ENCODE assay signal across 17 cellular contexts in the genomic region with DNA sequence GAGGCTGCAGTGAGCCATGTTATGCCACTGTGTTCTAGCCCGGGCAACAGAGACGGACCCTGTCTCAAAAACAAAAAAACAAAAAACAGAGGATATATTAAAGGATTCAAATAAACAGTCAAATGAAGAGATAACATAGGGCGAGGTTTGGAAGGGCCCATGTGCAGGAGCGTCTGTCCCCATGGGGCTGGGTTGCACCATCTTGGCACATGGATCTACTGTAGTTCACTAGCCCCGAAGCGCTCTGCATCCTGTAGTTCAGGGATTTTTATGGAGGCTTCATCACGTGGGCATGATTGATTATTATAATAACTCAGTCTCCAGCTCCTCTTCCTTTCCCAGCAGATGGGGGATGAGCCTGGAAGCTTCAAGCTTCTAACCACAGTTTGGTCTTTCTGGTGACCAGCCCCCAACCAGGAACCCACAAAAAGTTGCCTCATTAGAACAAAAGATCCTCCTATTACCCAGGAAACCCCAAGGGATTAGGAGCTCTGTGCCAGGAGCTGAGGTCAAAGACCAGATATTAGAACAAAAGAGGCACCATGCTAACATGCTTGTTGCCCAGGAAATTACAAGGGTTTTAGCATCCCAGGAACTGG. TPM values are rescaled to one million over a fixed set of nuclear protein-coding genes. Genes with fewer than 3 reads are reported as not detected.
"Had no signal": no experiment of that assay in that cellular context is flagged by ENCODE, and none has a peak within 500 bp of the region (broad histone marks: within the 10 kb centered on the region; RNA-seq: fewer than 3 reads in every experiment).

No MANE protein-coding gene starts in this region.

- H3K9ac ChIP-seq: SK-N-SH had no signal

- H3K36me3 ChIP-seq: tibial nerve, vagina had no signal

- H3K4me1 ChIP-seq: vagina had no signal

- H3K27me3 Mint-ChIP-seq: activated CD8-positive, alpha-beta memory T cell treated with anti-CD3 and anti-CD28 coated beads, Interleukin-2, amount 10 ng/mL, durations not matched to agents 7 days and 5 days; activated naive CD8-positive, alpha-beta T cell treated with anti-CD3 and anti-CD28 coated beads, Interleukin-2, amount 50 U/mL, for 24 hours; activated T-cell treated with anti-CD3 and anti-CD28 coated beads, Interleukin-2, amount 50 U/mL, for 24 hours had no signal

- H3K27ac ChIP-seq: skin epidermis, tibial nerve, vagina had no signal

- H3K9me3 ChIP-seq: SK-N-SH, tibial nerve, vagina had no signal

- ATAC-seq: activated CD8-positive, alpha-beta memory T cell treated with anti-CD3 and anti-CD28 coated beads, Interleukin-2, amount 10 ng/mL, durations not matched to agents 7 days and 5 days; activated naive CD8-positive, alpha-beta T cell treated with anti-CD3 and anti-CD28 coated beads, Interleukin-2, amount 50 U/mL, for 24 hours; natural killer cell; T-helper 17 cell had no signal

- DNase-seq: activated CD4-positive, alpha-beta T cell treated with anti-CD3 and anti-CD28 coated beads, Interleukin-2, amount 50 U/mL, for 48 hours; activated CD4-positive, CD25-positive, alpha-beta regulatory T cell treated with anti-CD3 and anti-CD28 coated beads, Interleukin-2, amount 50 U/mL, for 72 hours; activated CD8-positive, alpha-beta memory T cell treated with anti-CD3 and anti-CD28 coated beads, Interleukin-2, amount 10 ng/mL, durations not matched to agents 7 days and 5 days; activated effector memory CD4-positive, alpha-beta T cell treated with anti-CD3 and anti-CD28 coated beads, Interleukin-2, amount 50 U/mL, for 16 hours; activated naive CD8-positive, alpha-beta T cell treated with anti-CD3 and anti-CD28 coated beads, Interleukin-2, amount 50 U/mL, for 24 hours; activated T-cell treated with anti-CD3 and anti-CD28 coated beads, Interleukin-2, amount 50 U/mL, for 24 hours; hypothalamus; natural killer cell; SK-N-SH; T-helper 17 cell had no signal

- H3K9me3 Mint-ChIP-seq: activated naive CD8-positive, alpha-beta T cell treated with anti-CD3 and anti-CD28 coated beads, Interleukin-2, amount 50 U/mL, for 24 hours; activated T-cell treated with anti-CD3 and anti-CD28 coated beads, Interleukin-2, amount 50 U/mL, for 24 hours; natural killer cell had no signal

- H3K27me3 ChIP-seq: tibial nerve, vagina had no signal

- H3K36me3 Mint-ChIP-seq: natural killer cell had no signal

- H3K4me2 ChIP-seq: SK-N-SH had no signal

- H3K27ac Mint-ChIP-seq: activated CD8-positive, alpha-beta memory T cell treated with anti-CD3 and anti-CD28 coated beads, Interleukin-2, amount 10 ng/mL, durations not matched to agents 7 days and 5 days; activated naive CD8-positive, alpha-beta T cell treated with anti-CD3 and anti-CD28 coated beads, Interleukin-2, amount 50 U/mL, for 24 hours; activated T-cell treated with anti-CD3 and anti-CD28 coated beads, Interleukin-2, amount 50 U/mL, for 24 hours; natural killer cell; T-helper 17 cell had no signal

- H3K4me3 Mint-ChIP-seq: activated CD8-positive, alpha-beta memory T cell treated with anti-CD3 and anti-CD28 coated beads, Interleukin-2, amount 10 ng/mL, durations not matched to agents 7 days and 5 days; activated naive CD8-positive, alpha-beta T cell treated with anti-CD3 and anti-CD28 coated beads, Interleukin-2, amount 50 U/mL, for 24 hours; activated T-cell treated with anti-CD3 and anti-CD28 coated beads, Interleukin-2, amount 50 U/mL, for 24 hours; natural killer cell; T-helper 17 cell had no signal

- H3K4me3 ChIP-seq: skin epidermis, tibial nerve, vagina had no signal

RNA-seq across cellular contexts. Expression of gene HCAR2, which starts 59.9 kb away (rescaled TPM):
- total RNA-seq: activated CD8-positive, alpha-beta memory T cell treated with anti-CD3 and anti-CD28 coated beads, Interleukin-2, amount 10 ng/mL, durations not matched to agents 7 days and 5 days; astrocyte; glomerular endothelial cell; lung microvascular endothelial cell; pulmonary artery endothelial cell had no signal
- polyA plus RNA-seq: SK-N-SH had no signal
